In the genomic region with DNA sequence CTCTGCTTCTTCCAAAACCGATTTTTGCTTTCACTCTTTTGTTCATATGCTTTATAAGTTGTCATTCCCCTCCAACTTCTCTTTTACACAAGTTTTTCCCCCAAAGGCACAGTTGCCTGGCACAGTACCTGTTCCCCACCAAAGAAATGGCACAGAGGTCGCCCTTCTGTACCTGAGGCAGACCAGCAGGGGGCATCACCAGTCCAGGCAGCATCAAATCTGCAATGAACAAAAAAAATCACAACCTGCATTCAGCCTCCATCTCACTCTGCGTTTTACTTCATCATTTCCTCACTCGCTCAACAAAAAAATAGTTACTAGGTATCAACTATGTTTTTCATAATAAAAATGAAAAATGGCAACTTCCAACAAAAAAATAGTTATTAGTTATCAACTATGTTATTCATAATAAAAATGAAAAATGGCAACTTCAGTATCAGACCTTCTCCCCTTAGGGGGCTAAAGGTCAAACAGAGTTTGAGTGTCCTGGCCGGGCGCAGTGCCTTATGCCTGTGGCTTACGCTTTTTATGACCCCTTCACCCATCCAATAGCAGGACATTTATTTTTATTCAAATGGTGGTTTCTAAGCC, we compare ENCODE assay signal across 8 cellular contexts. TPM values are rescaled to one million over a fixed set of nuclear protein-coding genes. Genes with fewer than 3 reads are reported as not detected.
DNase-seq lines count a peak whose midpoint lies in the region; ATAC-seq and TF ChIP-seq lines count a peak whose summit lies in the region.

No MANE protein-coding gene starts in this region.

- CTCF ChIA-PET in AG04449 (lab: Yijun Ruan, JAX): interaction anchor here (0.6 to 11.5 kb wide), 21 partner anchors 12 to 714 kb away, joined by 3 to 265 read pairs (median 5); a partner anchor contains a TSS
- CTCF ChIA-PET in OCI-LY7 (lab: Charles Lee; ENCODE audit: unreplicated experiment): interaction anchor here (0.6 to 1.4 kb wide), 2 partner anchors 55 to 118 kb away, joined by 3 read pairs; no protein-coding TSS in a partner anchor

- ATAC-seq in GM21825 (IDR thresholded peaks at IDR 0.05; ENCODE audit: unreplicated experiment) (no peak), omental fat pad (ENCODE audit: low FRiP score) (no peak)

- no peaks in the 10 kb centered on the region for H4K20me1 ChIP-seq in OCI-LY7 (ENCODE audit: insufficient read depth, low read length)

- TF ChIP-seq CTCF in AG04449 (IDR thresholded peaks at IDR 0.05; ENCODE audit: insufficient read depth, low read length, missing control alignments): peak; percentile 77
- TF ChIP-seq CTCF in GM13976 (IDR thresholded peaks at IDR 0.05; ENCODE audit: borderline replicate concordance, control extremely low read depth, extremely low read depth, insufficient read depth, missing control alignments): peak; percentile 72
- TF ChIP-seq CTCF in OCI-LY7 (conservative IDR thresholded peaks at IDR 0.05; ENCODE audit: low read length): peak; percentile 98
- TF ChIP-seq CTCF in omental fat pad (IDR thresholded peaks at IDR 0.05): no peak

- peaks cover 13% of the 10 kb centered on the region for H3K4me1 ChIP-seq in OCI-LY7 (ENCODE audit: insufficient read depth, low read length, poor library complexity, severe bottlenecking)

- H3K36me3 ChIP-seq in OCI-LY7 (ENCODE audit: insufficient read depth, low read length): peaks cover 48% of the 10 kb centered on the region

- H3K4me3 ChIP-seq in AG04449 (ENCODE audit: low read depth, low read length) (no peak overlapping the region), OCI-LY7 (ENCODE audit: low read depth, low read length, poor library complexity, severe bottlenecking) (no peak overlapping the region)

- no peak for DNase-seq in AG04449 (ENCODE audit: low read depth, low spot score)
- peak; percentile 50 for DNase-seq in GM13976 (ENCODE audit: low spot score)
- peak; percentile 60 for DNase-seq in OCI-LY7 (ENCODE audit: low spot score)
- peak; percentile 37 for DNase-seq in activated T-helper 1 cell treated with Interleukin-2 at 50 U/mL for 16 hours (ENCODE audit: low read depth)
- peak; percentile 65 for DNase-seq in germinal center (ENCODE audit: low spot score)
- DNase-seq in stimulated activated CD4-positive, alpha-beta T cell treated with anti-CD3 and anti-CD28 coated beads, Interleukin-4, amount 100 ng/mL, for 24 hours: peak; percentile 66
- DNase-seq in omental fat pad (ENCODE audit: low spot score): no peak

- BruUV-seq in OCI-LY7 (replicated peaks; lab: Mats Ljungman, UMichigan): no TSS peak

- no peak overlapping the region for H3K4me2 ChIP-seq in OCI-LY7 (ENCODE audit: low read length)

- H2AFZ ChIP-seq in OCI-LY7 (ENCODE audit: low read length): no peak overlapping the region

- POLR2A ChIA-PET in AG04449 (lab: Yijun Ruan, JAX): no interaction called here
- POLR2A ChIA-PET in OCI-LY7 (lab: Charles Lee): interaction anchor here (0.5 to 2.6 kb wide), 3 partner anchors 55 to 809 kb away, joined by 3 to 7 read pairs (median 4); no protein-coding TSS in a partner anchor

- peaks cover 12% of the 10 kb centered on the region; the same call in 1 of the 2 replicates for H3K79me2 ChIP-seq in OCI-LY7 (ENCODE audit: insufficient read depth, low read depth, low read length)

- H3K9me3 ChIP-seq in OCI-LY7 (ENCODE audit: low read length): no peaks in the 10 kb centered on the region

- H3K9me2 ChIP-seq in OCI-LY7 (ENCODE audit: insufficient read depth, low read length): no peaks in the 10 kb centered on the region

- no peak overlapping the region for H3K27ac ChIP-seq in OCI-LY7 (ENCODE audit: low read depth, low read length, poor library complexity, severe bottlenecking)

- intact Hi-C loops in OCI-LY7 (cut with micrococcal nuclease; ENCODE audit: unreplicated experiment): loop anchor here (1.0 to 2.0 kb wide), 3 partner anchors 56 to 374 kb away; no protein-coding TSS in a partner anchor

- in situ Hi-C loops in GM13976 (cut with MboI; ENCODE audit: low sequenced_read_pairs, unreplicated experiment): no loop called here

RNA-seq across cellular contexts. Expression of a gene that starts 4.1 kb away (rescaled TPM):
- total RNA-seq in OCI-LY7 (2014; rRNA removed; shearing (Covaris generic)): 85.4 and 89.3 TPM in 2 replicates
- total RNA-seq in OCI-LY7 (2022) (68.6 and 72.3 TPM in 2 replicates), omental fat pad (10 to 100 TPM; 38.4 to 55.8 (median 50.4) TPM)

RNA-seq across cellular contexts. Expression of a gene that starts 27.1 kb away (rescaled TPM):
- 9.7 and 9.8 TPM in 2 replicates for total RNA-seq in OCI-LY7 (2014; rRNA removed; shearing (Covaris generic))
- 9.4 and 10.9 TPM in 2 replicates for total RNA-seq in OCI-LY7 (2022)
- total RNA-seq in omental fat pad: 10 to 100 TPM; 14.3 to 73.3 (median 39.4) TPM

Comparison
In these comparisons a context has a peak if more than half of its experiments do, and no peak if none do; other contexts are left out.
1. DNase-seq: peak in GM13976 (single experiment), OCI-LY7 (single experiment), activated T-helper 1 cell treated with Interleukin-2 at 50 U/mL for 16 hours (single experiment), germinal center (single experiment) and stimulated activated CD4-positive, alpha-beta T cell treated with anti-CD3 and anti-CD28 coated beads, Interleukin-4, amount 100 ng/mL, for 24 hours (single experiment); none in AG04449 (single experiment) and omental fat pad (single experiment).
2. CTCF ChIP-seq: peak in AG04449 (single experiment), GM13976 (single experiment) and OCI-LY7 (single experiment); none in omental fat pad (0 of 3).